ENCODE assay signal across 1 cellular context in genomic region chr5:178234753-178235599, GRCh38.
TF ChIP-seq lines count a peak whose summit lies in the region.

No MANE protein-coding gene starts in this region.

TF ChIP-seq in HEK293, 187 proteins besides CTCF, POLR2A, EP300 and RAD21 (continued from another document and continues in another):
- TF ChIP-seq TSHZ1 (tag by site-specific recombination; IDR thresholded peaks at IDR 0.05; ENCODE audit: borderline replicate concordance) (no peak), ZBTB44 (tag by site-specific recombination; IDR thresholded peaks at IDR 0.05) (no peak), ZIC2 (tag by site-specific recombination; IDR thresholded peaks at IDR 0.05) (0 out of 2 replicates have a peak, but pooled peaks have one; percentile 7), MZF1 (tag by site-specific recombination; IDR thresholded peaks at IDR 0.05; ENCODE audit: borderline replicate concordance) (peak; percentile 47), ZNF529 (tag by site-specific recombination; IDR thresholded peaks at IDR 0.05; ENCODE audit: insufficient replicate concordance) (no peak), ZNF580 (tag by site-specific recombination; IDR thresholded peaks at IDR 0.05) (peak; percentile 84), KLF9 (tag by site-specific recombination; IDR thresholded peaks at IDR 0.05; ENCODE audit: low read depth) (no peak), ZNF426 (tag by site-specific recombination; IDR thresholded peaks at IDR 0.05) (no peak), ZNF692 (tag by site-specific recombination; IDR thresholded peaks at IDR 0.05) (no peak), SALL2 (tag by site-specific recombination; IDR thresholded peaks at IDR 0.05; ENCODE audit: borderline replicate concordance) (no peak), ZNF585B (tag by site-specific recombination; IDR thresholded peaks at IDR 0.05) (no peak), REPIN1 (tag by site-specific recombination; IDR thresholded peaks at IDR 0.05; ENCODE audit: low read depth) (no peak), ZNF280C (tag by site-specific recombination; IDR thresholded peaks at IDR 0.05) (no peak), ZNF610 (tag by site-specific recombination; IDR thresholded peaks at IDR 0.05; ENCODE audit: borderline replicate concordance) (no peak), ZSCAN30 (tag by site-specific recombination; IDR thresholded peaks at IDR 0.05) (no peak), ZNF398 (tag by site-specific recombination; IDR thresholded peaks at IDR 0.05) (no peak; the same call in 1 of the 2 replicates), ZBTB21 (tag by site-specific recombination; IDR thresholded peaks at IDR 0.05) (no peak), ZNF394 (tag by site-specific recombination; IDR thresholded peaks at IDR 0.05; ENCODE audit: borderline replicate concordance) (no peak), ZNF521 (tag by site-specific recombination; IDR thresholded peaks at IDR 0.05) (no peak), ZNF530 (tag by site-specific recombination; IDR thresholded peaks at IDR 0.05; ENCODE audit: low read depth) (no peak), ZFHX2 (tag by site-specific recombination; conservative IDR thresholded peaks at IDR 0.05) (no peak), ZSCAN23 (tag by site-specific recombination; IDR thresholded peaks at IDR 0.05) (no peak), ZNF704 (tag by site-specific recombination; IDR thresholded peaks at IDR 0.05) (no peak), PRDM4 (tag by site-specific recombination; IDR thresholded peaks at IDR 0.05) (no peak), GLIS2 (tag by site-specific recombination; IDR thresholded peaks at IDR 0.05) (peak; percentile 64), ZNF350 (tag by site-specific recombination; IDR thresholded peaks at IDR 0.05) (no peak), ZNF311 (tag by site-specific recombination; IDR thresholded peaks at IDR 0.05; ENCODE audit: borderline replicate concordance) (no peak), ZNF18 (tag by site-specific recombination; IDR thresholded peaks at IDR 0.05) (no peak), ZNF561 (tag by site-specific recombination; IDR thresholded peaks at IDR 0.05; ENCODE audit: borderline replicate concordance) (no peak), ZNF768 (tag by site-specific recombination; IDR thresholded peaks at IDR 0.05) (peak; percentile 99), SP7 (tag by site-specific recombination; IDR thresholded peaks at IDR 0.05) (0 out of 2 replicates have a peak, but pooled peaks have one; percentile 16), ZNF280D (tag by site-specific recombination; IDR thresholded peaks at IDR 0.05) (no peak), SP3 (tag by site-specific recombination; IDR thresholded peaks at IDR 0.05) (no peak), HOXC10 (CRISPR knock-in tag; IDR thresholded peaks at IDR 0.05) (no peak), ZNF658 (tag by site-specific recombination; IDR thresholded peaks at IDR 0.05) (no peak), ZNF629 (tag by site-specific recombination; IDR thresholded peaks at IDR 0.05) (no peak), ZFP3 (tag by site-specific recombination; IDR thresholded peaks at IDR 0.05; ENCODE audit: low read depth) (no peak), ZNF623 (tag by site-specific recombination; IDR thresholded peaks at IDR 0.05) (no peak), ZNF843 (tag by site-specific recombination; IDR thresholded peaks at IDR 0.05) (no peak)
